In the genomic region with DNA sequence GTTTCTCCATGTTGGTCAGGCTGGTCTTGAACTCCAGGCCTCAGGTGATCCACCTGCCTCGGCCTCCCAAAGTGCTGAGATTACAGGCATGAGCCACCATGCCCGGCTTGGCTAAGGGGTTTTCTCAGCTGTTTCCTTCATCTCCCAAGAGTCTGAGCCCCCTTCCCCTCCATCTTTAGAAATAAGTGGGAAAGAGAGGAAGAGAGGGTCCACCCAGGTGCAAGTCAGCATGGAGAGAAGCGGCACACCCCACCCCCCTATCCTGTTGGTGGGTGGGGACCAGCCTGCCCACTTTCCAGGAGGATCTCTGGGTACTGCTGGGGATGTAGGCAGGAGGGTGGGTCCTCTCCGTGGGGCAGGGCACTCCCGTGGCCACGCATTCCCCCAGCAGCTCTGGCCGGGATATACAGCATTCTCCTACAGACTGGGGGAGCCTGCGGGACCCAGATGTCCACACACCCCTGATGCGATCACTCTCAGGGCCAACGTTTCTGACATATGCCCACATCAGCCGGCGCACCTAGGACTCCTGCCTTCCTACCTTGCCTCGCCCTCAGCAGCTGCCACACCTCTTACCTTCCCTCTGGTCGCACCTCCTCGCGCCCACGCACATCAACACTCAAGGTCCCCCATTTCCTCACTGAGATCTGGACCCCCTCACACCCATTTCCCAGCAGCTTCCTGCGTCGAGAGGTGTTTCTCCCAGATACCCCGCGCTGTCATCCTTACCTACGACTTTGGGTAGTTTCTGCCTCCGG, we compare ENCODE assay signal across 8 cellular contexts. TPM values are rescaled to one million over a fixed set of nuclear protein-coding genes. Genes with fewer than 3 reads are reported as not detected.
DNase-seq lines count a peak whose midpoint lies in the region; ATAC-seq and TF ChIP-seq lines count a peak whose summit lies in the region.

No MANE protein-coding gene starts in this region.

- no peaks in the 10 kb centered on the region for H3K9me3 ChIP-seq in RWPE2 (ENCODE audit: severe bottlenecking)
- no peaks in the 10 kb centered on the region for H3K9me3 ChIP-seq in iPS-15b (ENCODE audit: control insufficient read depth, insufficient read depth, low read length)
- H3K9me3 ChIP-seq in stomach = no peaks in the 10 kb centered on the region

- TF ChIP-seq POLR2A in stomach (IDR thresholded peaks at IDR 0.05) = no peak

- H3K4me3 ChIP-seq in RWPE2 (ENCODE audit: severe bottlenecking) (no peak overlapping the region), iPS-15b (ENCODE audit: low read depth, low read length) (peak overlapping the region; percentile 52), stomach (peak overlapping the region; percentile 42 to 59 (median 48))

- 0 out of 2 replicates have a peak, but pooled peaks cover 3% of the 10 kb centered on the region for H3K36me3 ChIP-seq in RWPE2 (ENCODE audit: low read depth)
- peaks cover 3% of the 10 kb centered on the region for H3K36me3 ChIP-seq in iPS-15b (ENCODE audit: control insufficient read depth, insufficient read depth, low read length)
- peaks cover 0 to 44% (median 28%) of the 10 kb centered on the region in 4 donors for H3K36me3 ChIP-seq in stomach

- peaks cover 18% of the 10 kb centered on the region for H3K4me1 Mint-ChIP-seq in activated T-cell treated with anti-CD3 and anti-CD28 coated beads, Interleukin-2, amount 50 U/mL, for 4 hours (ENCODE audit: low read depth)

- H3K4me3 Mint-ChIP-seq in activated T-cell treated with anti-CD3 and anti-CD28 coated beads, Interleukin-2, amount 50 U/mL, for 4 hours = peak overlapping the region; percentile 79

- H3K27ac ChIP-seq in RWPE2 (ENCODE audit: poor library complexity, severe bottlenecking) = no peak overlapping the region
- no peak overlapping the region for H3K27ac ChIP-seq in stomach

- no peaks in the 10 kb centered on the region for H3K36me3 Mint-ChIP-seq in activated T-cell treated with anti-CD3 and anti-CD28 coated beads, Interleukin-2, amount 50 U/mL, for 4 hours (ENCODE audit: insufficient read depth)

- peaks cover 36% of the 10 kb centered on the region for H3K27me3 Mint-ChIP-seq in activated T-cell treated with anti-CD3 and anti-CD28 coated beads, Interleukin-2, amount 50 U/mL, for 4 hours (ENCODE audit: low read depth)

- H3K27me3 ChIP-seq in RWPE2 (ENCODE audit: insufficient read depth, poor library complexity, severe bottlenecking) (no peaks in the 10 kb centered on the region), iPS-15b (ENCODE audit: control insufficient read depth, insufficient read depth, low read length) (peaks cover 53% of the 10 kb centered on the region), stomach (peaks cover 0 to 98% (median 61%) of the 10 kb centered on the region in 3 donors)

- TF ChIP-seq CTCF in RWPE2 (IDR thresholded peaks at IDR 0.05; ENCODE audit: poor library complexity, severe bottlenecking) = no peak
- no peak for TF ChIP-seq CTCF in stomach (IDR thresholded peaks at IDR 0.05)

- H3K9ac ChIP-seq in iPS-15b (ENCODE audit: low read depth, low read length) = no peak overlapping the region

- no peak for ATAC-seq in activated T-cell treated with anti-CD3 and anti-CD28 coated beads, Interleukin-2, amount 50 U/mL, for 4 hours
- ATAC-seq in RWPE2 (ENCODE audit: low read depth) (no peak), GM18868 (IDR thresholded peaks at IDR 0.05; ENCODE audit: unreplicated experiment) (no peak)

- no peaks in the 10 kb centered on the region for H3K9me3 Mint-ChIP-seq in activated T-cell treated with anti-CD3 and anti-CD28 coated beads, Interleukin-2, amount 50 U/mL, for 4 hours

- DNase-seq in activated T-cell treated with anti-CD3 and anti-CD28 coated beads, Interleukin-2, amount 50 U/mL, for 4 hours = no peak
- DNase-seq in activated T-cell treated with anti-CD3 and anti-CD28 coated beads, Interleukin-2, amount 50 U/mL, for 1 hour = no peak
- DNase-seq in RWPE2 (ENCODE audit: low spot score) (peak; percentile 40), stomach (no peak), HK-2 (ENCODE audit: unreplicated experiment) (no peak), ecto neural progenitor cell (ENCODE audit: low spot score) (no peak)

- H3K4me1 ChIP-seq in RWPE2 (ENCODE audit: insufficient read depth, poor library complexity, severe bottlenecking) = no peaks in the 10 kb centered on the region
- no peaks in the 10 kb centered on the region for H3K4me1 ChIP-seq in iPS-15b (ENCODE audit: control insufficient read depth, insufficient read depth, low read length)
- peaks cover 48 to 68% (median 55%) of the 10 kb centered on the region in 4 donors for H3K4me1 ChIP-seq in stomach

- TF ChIP-seq EP300 in stomach (IDR thresholded peaks at IDR 0.05) = no peak

- intact Hi-C loops in stomach (cut with DNase I; ENCODE audit: low total_unique reads) = no loop called here

- 45 to 69% (median 55%) methylated on average over 23 of the region's 23 CpGs for WGBS in stomach, 5 donors

RNA-seq across cellular contexts. Expression of a gene that starts 8.9 kb away (rescaled TPM):
- under 1 TPM; 0.24 to 0.46 (median 0.37) TPM for total RNA-seq in activated T-cell treated with anti-CD3 and anti-CD28 coated beads, Interleukin-2, amount 50 U/mL, for 4 hours
- total RNA-seq in stomach = 10 to 100 TPM in 2 of 5 donors, 1 to 10 TPM in 2, under 1 TPM in 1; 0.89 to 42.9 (median 6.4) TPM
- 1 to 10 TPM; 1.5 to 2.0 (median 1.6) TPM for polyA plus RNA-seq in stomach

RNA-seq across cellular contexts. Expression of a gene that starts 34.7 kb away (rescaled TPM):
- total RNA-seq in activated T-cell treated with anti-CD3 and anti-CD28 coated beads, Interleukin-2, amount 50 U/mL, for 4 hours = 10 to 100 TPM; 16.4 to 21.1 (median 19.4) TPM
- 10 to 100 TPM in 4 of 5 donors, 1 to 10 TPM in 1; 5.9 to 29.9 (median 13.2) TPM for total RNA-seq in stomach
- 1 to 10 TPM; 3.1 to 5.5 (median 4.1) TPM for polyA plus RNA-seq in stomach
